In genomic region chr6:3906191-3907019, GRCh38 we compare ENCODE assay signal across 1 cellular context.
TF ChIP-seq lines count a peak whose summit lies in the region.

No MANE protein-coding gene starts in this region.

TF ChIP-seq in HepG2, 621 proteins besides CTCF, POLR2A, EP300 and RAD21 (continued from another document):
- no peak; the same call in 1 of the 2 replicates for TF ChIP-seq ZNF484 (CRISPR knock-in tag; IDR thresholded peaks at IDR 0.05; ENCODE audit: borderline replicate concordance, low read depth)
- TF ChIP-seq ZNF878 (CRISPR knock-in tag; IDR thresholded peaks at IDR 0.05): peak; percentile 98
- peak; percentile 97 for TF ChIP-seq GATAD2A (CRISPR knock-in tag; IDR thresholded peaks at IDR 0.05)
- TF ChIP-seq ZBTB43 (CRISPR knock-in tag; conservative IDR thresholded peaks at IDR 0.05): peak; percentile 80
- no peak for TF ChIP-seq ZNF260 (CRISPR knock-in tag; IDR thresholded peaks at IDR 0.05; ENCODE audit: borderline replicate concordance, low read depth)
- TF ChIP-seq ZNF362 (CRISPR knock-in tag; IDR thresholded peaks at IDR 0.05; ENCODE audit: borderline replicate concordance): peak; percentile 71; the same call in 1 of the 2 replicates
- TF ChIP-seq JARID2 (CRISPR knock-in tag; IDR thresholded peaks at IDR 0.05; ENCODE audit: insufficient replicate concordance): no peak
- peak; percentile 81; the same call in 1 of the 2 replicates for TF ChIP-seq ZNF704 (CRISPR knock-in tag; IDR thresholded peaks at IDR 0.05; ENCODE audit: borderline replicate concordance)
- TF ChIP-seq ZNF589 (CRISPR knock-in tag; conservative IDR thresholded peaks at IDR 0.05): peak; percentile 93; the same call in 1 of the 2 replicates
- TF ChIP-seq ZNF773 (CRISPR knock-in tag; IDR thresholded peaks at IDR 0.05; ENCODE audit: borderline replicate concordance): peak; percentile 75; the same call in 1 of the 2 replicates
- no peak for TF ChIP-seq ZNF431 (CRISPR knock-in tag; IDR thresholded peaks at IDR 0.05; ENCODE audit: borderline replicate concordance, low read depth)
- 0 out of 2 replicates have a peak, but pooled peaks have one; percentile 55 for TF ChIP-seq PHF20 (CRISPR knock-in tag; IDR thresholded peaks at IDR 0.05)
- no peak for TF ChIP-seq CHCHD3 (CRISPR knock-in tag; IDR thresholded peaks at IDR 0.05)
- TF ChIP-seq ZSCAN31 (CRISPR knock-in tag; IDR thresholded peaks at IDR 0.05; ENCODE audit: low read depth): peak; percentile 88
- TF ChIP-seq ZNF34 (CRISPR knock-in tag; IDR thresholded peaks at IDR 0.05; ENCODE audit: borderline replicate concordance): peak; percentile 82; the same call in 1 of the 2 replicates
- no peak for TF ChIP-seq MLLT10 (CRISPR knock-in tag; IDR thresholded peaks at IDR 0.05)
- no peak for TF ChIP-seq CREB3 (CRISPR knock-in tag; IDR thresholded peaks at IDR 0.05)
- TF ChIP-seq KDM1A (CRISPR knock-in tag; IDR thresholded peaks at IDR 0.05): peak; percentile 70
- TF ChIP-seq SRSF4 (IDR thresholded peaks at IDR 0.05; ENCODE audit: low read depth, low read length, poor library complexity, severe bottlenecking): no peak
- TF ChIP-seq NKX3-1 (CRISPR knock-in tag; IDR thresholded peaks at IDR 0.05): peak; percentile 92
- TF ChIP-seq ZNF354B (CRISPR knock-in tag; IDR thresholded peaks at IDR 0.05): no peak
